In genomic region chrX:71118985-71119535, GRCh38 we compare ENCODE assay signal across 8 cellular contexts. TPM values are rescaled to one million over a fixed set of nuclear protein-coding genes. Genes with fewer than 3 reads are reported as not detected.
A peak's percentile ranks its signal among the peaks of the same experiment; 100 is the strongest.
DNase-seq lines count a peak whose midpoint lies in the region; ATAC-seq and TF ChIP-seq lines count a peak whose summit lies in the region.

No MANE protein-coding gene starts in this region.

- peaks cover 21% of the 10 kb centered on the region for H3K27me3 ChIP-seq in WERI-Rb-1 (ENCODE audit: insufficient read depth, low read depth, severe bottlenecking)
- H3K27me3 ChIP-seq in sigmoid colon, result no peaks in the 10 kb centered on the region

- no peaks in the 10 kb centered on the region for H3K9me3 ChIP-seq in WERI-Rb-1 (ENCODE audit: severe bottlenecking)
- no peaks in the 10 kb centered on the region for H3K9me3 ChIP-seq in sigmoid colon

- TF ChIP-seq POLR2A in sigmoid colon (IDR thresholded peaks at IDR 0.05), result no peak

- 1 to 2% methylated on average over 15 to 16 of the region's 17 CpGs for WGBS in sigmoid colon, 2 donors

- ATAC-seq in Right ventricle myocardium superior (ENCODE audit: poor library complexity), result peak; percentile 23
- no peak for ATAC-seq in GM21367 (IDR thresholded peaks at IDR 0.05; ENCODE audit: unreplicated experiment)

- intact Hi-C loops in Right ventricle myocardium superior (cut with DNase I) (no loop called here), sigmoid colon (cut with DNase I) (loop anchor here (10.0 kb wide), 1 partner anchor 1136 kb away; no protein-coding TSS in a partner anchor)

- TF ChIP-seq CTCF in WERI-Rb-1 (IDR thresholded peaks at IDR 0.05; ENCODE audit: low read depth, low read length) (no peak), sigmoid colon (IDR thresholded peaks at IDR 0.05) (no peak)

- peaks cover 0 to 15% (median 4%) of the 10 kb centered on the region in 4 donors for H3K4me1 ChIP-seq in sigmoid colon

- peaks cover 19% of the 10 kb centered on the region for H3K36me3 ChIP-seq in WERI-Rb-1
- peaks cover 0 to 37% (median 10%) of the 10 kb centered on the region in 4 donors for H3K36me3 ChIP-seq in sigmoid colon

- H3K27ac ChIP-seq in WERI-Rb-1 (no peak overlapping the region), sigmoid colon (peak overlapping the region; percentile 76 to 87 (median 80))

- DNase-seq in NCI-H82 (lab: John Stamatoyannopoulos, UW) (peak; percentile 25), NCI-H82 treated with DMSO at 0.1 percent for 48 hours (lab: John Stamatoyannopoulos, UW; ENCODE audit: unreplicated experiment) (no peak), WERI-Rb-1 (no peak), Right ventricle myocardium superior (no peak), sigmoid colon (no peak), NCI-H2029 (lab: John Stamatoyannopoulos, UW) (no peak)
- DNase-seq in stimulated activated CD4-positive, alpha-beta T cell treated with anti-CD3 and anti-CD28 coated beads, Interleukin-4, amount 100 ng/mL, for 24 hours, result no peak

- TF ChIP-seq EP300 in sigmoid colon (IDR thresholded peaks at IDR 0.05), result no peak

- peak overlapping the region; percentile 62 for H3K4me3 ChIP-seq in WERI-Rb-1 (ENCODE audit: low read depth, low read length)
- peak overlapping the region; percentile 51 to 63 (median 62) for H3K4me3 ChIP-seq in sigmoid colon

RNA-seq across cellular contexts. Expression of gene MED12, which starts 0.7 kb away (rescaled TPM):
- total RNA-seq in Right ventricle myocardium superior (18.3 TPM), sigmoid colon (10 to 100 TPM; 15.6 to 27.6 (median 24.4) TPM)
- 10 to 100 TPM in 2 of 3 donors, 1 to 10 TPM in 1; 4.9 to 17.4 (median 16.1) TPM for polyA plus RNA-seq in sigmoid colon

RNA-seq across cellular contexts. Expression of gene IL2RG, which starts 7.7 kb away (rescaled TPM):
- total RNA-seq in Right ventricle myocardium superior, result 0.89 TPM
- total RNA-seq in sigmoid colon, result 1 to 10 TPM in 3 of 4 donors, not detected in 1; 1.7 to 8.1 (median 3.2) TPM
- 10 to 100 TPM; 14.4 to 90.1 (median 39.1) TPM for polyA plus RNA-seq in sigmoid colon

RNA-seq across cellular contexts. Expression of gene CXorf65, which starts 12.5 kb away (rescaled TPM):
- total RNA-seq in Right ventricle myocardium superior (not detected), sigmoid colon (not detected)
- polyA plus RNA-seq in sigmoid colon, result 1 to 10 TPM in 1 of 3 donors, not detected in 2; 3.4 TPM

RNA-seq across cellular contexts. Expression of gene FOXO4, which starts 23.4 kb away (rescaled TPM):
- total RNA-seq in Right ventricle myocardium superior (55.6 TPM), sigmoid colon (10 to 100 TPM; 22.1 to 34.6 (median 26.2) TPM)
- 10 to 100 TPM; 14.7 to 27.3 (median 19.2) TPM for polyA plus RNA-seq in sigmoid colon

RNA-seq across cellular contexts. Expression of gene NLGN3, which starts 25.6 kb away (rescaled TPM):
- total RNA-seq in Right ventricle myocardium superior, result 0.38 TPM
- 1 to 10 TPM in 3 of 4 donors, under 1 TPM in 1; 0.99 to 3.6 (median 2.6) TPM for total RNA-seq in sigmoid colon
- polyA plus RNA-seq in sigmoid colon, result under 1 TPM in 2 of 3 donors, not detected in 1; under 0.01 to 0.95 TPM
